ENCODE assay signal across 9 cellular contexts in the genomic region with DNA sequence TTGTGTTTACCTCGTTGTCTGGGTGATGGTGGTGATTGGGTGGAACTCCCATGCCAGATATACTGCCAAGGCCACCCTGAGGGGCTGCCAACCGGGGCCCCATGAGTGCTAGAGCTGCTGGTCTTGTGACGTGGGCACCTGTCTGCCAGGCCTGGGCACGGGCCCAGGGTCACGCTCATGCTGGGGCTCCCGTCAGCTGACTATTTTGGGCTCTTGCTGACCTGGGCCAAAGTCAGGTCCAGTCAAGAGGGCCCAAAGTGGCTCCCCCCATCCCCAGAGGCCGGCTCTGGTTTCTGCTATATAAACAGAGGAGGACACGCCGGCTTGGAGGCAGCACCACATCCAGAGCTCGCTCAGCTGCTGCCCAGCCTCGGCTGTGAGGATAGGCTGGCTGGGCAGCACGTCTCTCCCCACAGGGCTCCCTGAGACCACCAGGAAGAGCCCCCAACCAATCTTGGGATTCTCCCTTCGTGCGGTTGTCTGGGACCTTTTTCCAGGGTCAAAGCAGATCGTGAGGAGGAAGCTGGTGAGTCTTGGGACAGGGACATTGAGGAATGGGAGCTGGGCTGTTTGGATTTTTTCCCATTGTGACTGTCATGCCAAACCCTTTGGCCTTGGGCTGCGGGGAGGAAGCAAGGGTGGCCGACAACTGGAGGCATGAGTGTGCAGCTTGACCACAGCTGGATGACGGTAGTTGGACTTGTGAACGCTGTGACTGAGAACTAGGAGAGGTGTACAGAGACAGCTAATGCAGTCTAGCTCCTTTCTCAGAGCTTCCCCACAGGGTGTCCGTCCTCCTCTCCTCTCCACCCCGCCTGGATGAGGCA. TPM values are rescaled to one million over a fixed set of nuclear protein-coding genes. Genes with fewer than 3 reads are reported as not detected.
A peak's percentile ranks its signal among the peaks of the same experiment; 100 is the strongest.
DNase-seq lines count a peak whose midpoint lies in the region; ATAC-seq, FAIRE-seq and TF ChIP-seq lines count a peak whose summit lies in the region.
"Had no signal": no experiment of that assay in that cellular context is flagged by ENCODE, and none has a peak within 500 bp of the region (broad histone marks: within the 10 kb centered on the region; RNA-seq: fewer than 3 reads in every experiment).

No MANE protein-coding gene starts in this region.

- peaks cover 4 to 25% of the 10 kb centered on the region in 2 donors for H3K4me1 ChIP-seq in kidney (ENCODE audit: control insufficient read depth in 1 of 2, insufficient read depth in 1 of 2, low read depth in 1 of 2, low read length in 2 of 2)
- H3K4me1 ChIP-seq in skeletal muscle satellite cell (ENCODE audit: control insufficient read depth, insufficient read depth, low read length): peaks cover 23% of the 10 kb centered on the region

- H3K4me3 ChIP-seq in kidney (ENCODE audit: low read length in 2 of 2) (peak overlapping the region in 1 of 2 donors; percentile 28), skeletal muscle satellite cell (ENCODE audit: low read length) (no peak overlapping the region)

- H3K36me3 ChIP-seq in kidney (ENCODE audit: control insufficient read depth in 1 of 2, insufficient read depth in 2 of 2, low read length in 2 of 2) (no peaks in the 10 kb centered on the region), skeletal muscle satellite cell (ENCODE audit: insufficient read depth, low read length) (no peaks in the 10 kb centered on the region)

- FAIRE-seq in kidney (lab: Jason Lieb, UNC) (no peak), D721Med (lab: Jason Lieb, UNC) (no peak)

- H3K9ac ChIP-seq in kidney (ENCODE audit: low read length in 2 of 2) (peak overlapping the region in 1 of 2 donors; percentile 66), skeletal muscle satellite cell (ENCODE audit: low read depth, low read length) (peak overlapping the region; percentile 74)

- H3K27ac ChIP-seq in C4-2B (peak overlapping the region; percentile 72), caudate nucleus (ENCODE audit: low read depth, low read length) (peak overlapping the region; percentile 82), kidney (ENCODE audit: low read depth in 2 of 2, low read length in 2 of 2) (peak overlapping the region; percentile 79 to 87)

- ATAC-seq in HG02885 (IDR thresholded peaks at IDR 0.05; ENCODE audit: poor library complexity, unreplicated experiment): no peak
- ATAC-seq: activated T-cell treated with anti-CD3 and anti-CD28 coated beads, Interleukin-2, amount 50 U/mL, for 4 hours had no signal

- H3K27me3 ChIP-seq in skeletal muscle satellite cell (ENCODE audit: control insufficient read depth, insufficient read depth, low read length): no peaks in the 10 kb centered on the region

- intact Hi-C loops in kidney (cut with DNase I): no loop called here

- H3K9me3 ChIP-seq in kidney (ENCODE audit: control insufficient read depth in 1 of 2, low read length in 2 of 2) (no peaks in the 10 kb centered on the region), skeletal muscle satellite cell (replicated peaks; ENCODE audit: low read length) (no peaks in the 10 kb centered on the region)

- no peak for TF ChIP-seq CTCF in C4-2B (conservative IDR thresholded peaks at IDR 0.05)
- no peak for TF ChIP-seq CTCF in kidney (IDR thresholded peaks at IDR 0.05; ENCODE audit: borderline replicate concordance, extremely low read depth, insufficient read depth)
- TF ChIP-seq CTCF in D721Med (IDR thresholded peaks at IDR 0.05; ENCODE audit: insufficient read depth, missing control alignments): no peak

- peak overlapping the region; percentile 46 for H3K4me2 ChIP-seq in skeletal muscle satellite cell (ENCODE audit: low read length)

- DNase-seq in caudate nucleus (lab: John Stamatoyannopoulos, UW): peak in 6 of 61 donors; percentile 17 to 56 (median 20)
- no peak for DNase-seq in kidney
- DNase-seq in effector CD8-positive, alpha-beta T cell (lab: John Stamatoyannopoulos, UW): no peak
- no peak for DNase-seq in D721Med (ENCODE audit: insufficient read length, low spot score)
- DNase-seq in NCI-H774 (lab: John Stamatoyannopoulos, UW): no peak
- DNase-seq: activated T-cell treated with anti-CD3 and anti-CD28 coated beads, Interleukin-2, amount 50 U/mL, for 4 hours had no signal

RNA-seq across cellular contexts. Expression of gene NR4A1, which starts 7.6 kb away (rescaled TPM):
- 37.2 TPM for total RNA-seq in kidney
- polyA plus RNA-seq in kidney (ENCODE audit: insufficient read depth, low read depth, low replicate concordance): 54.1 TPM
- total RNA-seq in skeletal muscle satellite cell (2012; rRNA removed): 1.1 and 1.5 TPM in 2 replicates

RNA-seq across cellular contexts. Expression of gene ATG101, which starts 26.2 kb away (rescaled TPM):
- total RNA-seq in kidney: 32.1 TPM
- polyA plus RNA-seq in kidney (ENCODE audit: insufficient read depth, low read depth, low replicate concordance): 53.0 TPM
- 45.9 and 56.3 TPM in 2 replicates for total RNA-seq in skeletal muscle satellite cell (2012; rRNA removed)

RNA-seq across cellular contexts. Expression of gene SMIM41, which starts 35.9 kb away (rescaled TPM):
- 0.31 TPM for total RNA-seq in kidney
- not detected for polyA plus RNA-seq in kidney (ENCODE audit: insufficient read depth, low read depth, low replicate concordance)
- total RNA-seq in skeletal muscle satellite cell (2012; rRNA removed): not detected in 2 replicates
- total RNA-seq: activated T-cell treated with anti-CD3 and anti-CD28 coated beads, Interleukin-2, amount 50 U/mL, for 4 hours had no signal

RNA-seq across cellular contexts. Expression of gene TAMALIN, which starts 36.9 kb away (rescaled TPM):
- total RNA-seq in kidney: 52.3 TPM
- 22.3 TPM for polyA plus RNA-seq in kidney (ENCODE audit: insufficient read depth, low read depth, low replicate concordance)
- total RNA-seq in skeletal muscle satellite cell (2012; rRNA removed): 3.5 and 7.9 TPM in 2 replicates
